In the genomic region with DNA sequence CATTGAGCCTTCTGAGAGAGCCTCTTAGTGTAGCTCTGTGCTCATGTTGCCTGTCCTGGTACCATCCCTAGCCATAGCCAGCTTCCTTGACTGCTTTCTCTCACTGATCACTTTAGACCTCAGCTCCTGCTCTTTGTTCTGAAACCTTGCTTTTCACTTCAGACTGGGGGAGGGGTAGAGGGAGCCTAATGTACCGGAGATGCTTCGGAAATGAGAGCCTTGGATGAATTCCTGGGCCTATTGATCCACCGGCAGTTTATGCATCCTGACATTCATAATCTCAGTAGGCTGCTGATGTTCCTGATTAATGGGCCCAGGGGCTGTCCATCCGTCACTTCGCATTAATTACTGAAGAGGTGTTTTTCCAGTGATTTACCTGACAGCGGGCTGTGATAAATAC, we compare ENCODE assay signal across 12 cellular contexts.
"Had no signal": no experiment of that assay in that cellular context is flagged by ENCODE, and none has a peak within 500 bp of the region (broad histone marks: within the 10 kb centered on the region; RNA-seq: fewer than 3 reads in every experiment).

No MANE protein-coding gene starts in this region.

- H3K27ac Mint-ChIP-seq: activated CD4-positive, alpha-beta memory T cell treated with anti-CD3 and anti-CD28 coated beads, Interleukin-2, amount 10 ng/mL, durations not matched to agents 7 days and 5 days; activated T-cell treated with anti-CD3 and anti-CD28 coated beads, Interleukin-2, amount 50 U/mL, for 72 hours; stimulated activated naive CD8-positive, alpha-beta T cell treated with anti-CD3 and anti-CD28 coated beads, Interleukin-15, Interleukin-2, amounts not matched to agents 100 ng/mL and 50 ng/mL, for 24 hours had no signal

- H3K36me3 Mint-ChIP-seq: natural killer cell had no signal

- H3K36me3 ChIP-seq: gastrocnemius medialis had no signal

- H3K4me3 ChIP-seq: gastrocnemius medialis, testis had no signal

- H3K4me1 ChIP-seq: testis had no signal

- H3K27me3 ChIP-seq: gastrocnemius medialis, testis had no signal

- H3K9me3 ChIP-seq: gastrocnemius medialis, testis had no signal

- DNase-seq: activated CD4-positive, alpha-beta memory T cell treated with anti-CD3 and anti-CD28 coated beads, Interleukin-2, amount 10 ng/mL, durations not matched to agents 7 days and 5 days; activated CD8-positive, alpha-beta memory T cell treated with anti-CD3 and anti-CD28 coated beads, Interleukin-2, amount 50 U/mL, for 4 hours; activated naive CD4-positive, alpha-beta T cell; activated T-cell treated with anti-CD3 and anti-CD28 coated beads, Interleukin-2, amount 50 U/mL, for 72 hours; gastrocnemius medialis; natural killer cell; stimulated activated CD4-positive, alpha-beta T cell treated with anti-CD3 and anti-CD28 coated beads, Interleukin-4, amount 100 ng/mL, for 24 hours; testis had no signal

- H3K4me3 Mint-ChIP-seq: activated CD4-positive, alpha-beta memory T cell treated with anti-CD3 and anti-CD28 coated beads, Interleukin-2, amount 10 ng/mL, durations not matched to agents 7 days and 5 days; activated T-cell treated with anti-CD3 and anti-CD28 coated beads, Interleukin-2, amount 50 U/mL, for 72 hours; natural killer cell; stimulated activated naive CD8-positive, alpha-beta T cell treated with anti-CD3 and anti-CD28 coated beads, Interleukin-15, Interleukin-2, amounts not matched to agents 100 ng/mL and 50 ng/mL, for 24 hours had no signal

- H3K27me3 Mint-ChIP-seq: activated CD4-positive, alpha-beta memory T cell treated with anti-CD3 and anti-CD28 coated beads, Interleukin-2, amount 10 ng/mL, durations not matched to agents 7 days and 5 days; stimulated activated naive CD8-positive, alpha-beta T cell treated with anti-CD3 and anti-CD28 coated beads, Interleukin-15, Interleukin-2, amounts not matched to agents 100 ng/mL and 50 ng/mL, for 24 hours had no signal

- FAIRE-seq: colon, islet of Langerhans had no signal

- ATAC-seq: activated T-cell treated with anti-CD3 and anti-CD28 coated beads, Interleukin-2, amount 50 U/mL, for 72 hours; gastrocnemius medialis; left lobe of liver had no signal

- H3K27ac ChIP-seq: gastrocnemius medialis, testis had no signal

- H3K9me3 Mint-ChIP-seq: natural killer cell; stimulated activated naive CD8-positive, alpha-beta T cell treated with anti-CD3 and anti-CD28 coated beads, Interleukin-15, Interleukin-2, amounts not matched to agents 100 ng/mL and 50 ng/mL, for 24 hours had no signal
